1 cellular context compared by ENCODE assay signal in the genomic region with DNA sequence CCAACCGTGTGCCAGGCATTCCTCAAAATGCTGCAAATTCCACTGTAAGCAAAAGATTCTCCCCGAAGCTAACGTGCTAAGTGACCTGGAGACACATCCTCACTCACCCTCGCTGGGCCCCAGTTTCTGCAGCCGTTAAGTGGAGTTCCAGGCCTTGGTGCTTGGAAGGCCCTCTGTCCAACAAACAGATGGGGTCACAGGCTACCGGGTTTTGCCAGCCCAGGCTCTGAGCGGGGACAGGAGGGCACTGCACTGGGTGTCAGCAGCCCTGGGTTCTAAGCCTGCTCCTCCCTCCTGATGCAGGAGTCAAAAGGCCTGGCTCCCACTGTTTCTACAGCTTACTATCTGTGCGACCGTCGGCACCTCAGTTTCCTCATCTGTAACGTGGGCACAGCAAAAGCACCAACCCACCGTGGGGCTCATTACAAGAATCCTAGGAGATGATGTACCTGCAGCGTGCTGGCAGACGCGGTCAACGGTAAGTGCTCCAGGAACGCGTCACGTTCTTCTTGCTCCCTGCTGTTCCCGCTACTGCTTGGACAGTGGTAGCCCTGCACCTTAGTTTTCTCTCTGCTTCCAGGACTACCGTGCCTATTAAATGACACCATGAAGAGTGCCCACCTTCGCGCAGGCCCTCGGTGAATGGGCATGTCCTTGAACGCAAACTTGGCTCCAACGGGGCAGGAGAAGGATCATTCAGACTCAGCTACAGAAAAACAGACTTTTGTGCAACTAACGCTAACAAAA.
TF ChIP-seq lines count a peak whose summit lies in the region.

No MANE protein-coding gene starts in this region.

TF ChIP-seq in H1, 55 proteins besides CTCF, POLR2A, EP300 and RAD21:
- TF ChIP-seq HDAC6 (IDR thresholded peaks at IDR 0.05; ENCODE audit: low read depth, low read length) (no peak), BRCA1 (IDR thresholded peaks at IDR 0.05; ENCODE audit: low read depth, low read length) (no peak), RBBP5 (IDR thresholded peaks at IDR 0.05; ENCODE audit: borderline replicate concordance, low read depth, low read length) (no peak), TAF1 (IDR thresholded peaks at IDR 0.05; ENCODE audit: low read depth, low read length) (no peak), ZNF274 (IDR thresholded peaks at IDR 0.05; ENCODE audit: borderline replicate concordance, extremely low read depth, low read length) (no peak), TBP (IDR thresholded peaks at IDR 0.05; ENCODE audit: low read depth, low read length) (no peak), CHD2 (IDR thresholded peaks at IDR 0.05; ENCODE audit: low read length) (no peak), POLR2AphosphoS5 (IDR thresholded peaks at IDR 0.05; ENCODE audit: low read depth, low read length) (no peak), EGR1 (IDR thresholded peaks at IDR 0.05; ENCODE audit: borderline replicate concordance, low read depth, low read length) (no peak), ASH2L (IDR thresholded peaks at IDR 0.05; ENCODE audit: low read length) (no peak)
